ENCODE assay signal across 9 cellular contexts in the genomic region with DNA sequence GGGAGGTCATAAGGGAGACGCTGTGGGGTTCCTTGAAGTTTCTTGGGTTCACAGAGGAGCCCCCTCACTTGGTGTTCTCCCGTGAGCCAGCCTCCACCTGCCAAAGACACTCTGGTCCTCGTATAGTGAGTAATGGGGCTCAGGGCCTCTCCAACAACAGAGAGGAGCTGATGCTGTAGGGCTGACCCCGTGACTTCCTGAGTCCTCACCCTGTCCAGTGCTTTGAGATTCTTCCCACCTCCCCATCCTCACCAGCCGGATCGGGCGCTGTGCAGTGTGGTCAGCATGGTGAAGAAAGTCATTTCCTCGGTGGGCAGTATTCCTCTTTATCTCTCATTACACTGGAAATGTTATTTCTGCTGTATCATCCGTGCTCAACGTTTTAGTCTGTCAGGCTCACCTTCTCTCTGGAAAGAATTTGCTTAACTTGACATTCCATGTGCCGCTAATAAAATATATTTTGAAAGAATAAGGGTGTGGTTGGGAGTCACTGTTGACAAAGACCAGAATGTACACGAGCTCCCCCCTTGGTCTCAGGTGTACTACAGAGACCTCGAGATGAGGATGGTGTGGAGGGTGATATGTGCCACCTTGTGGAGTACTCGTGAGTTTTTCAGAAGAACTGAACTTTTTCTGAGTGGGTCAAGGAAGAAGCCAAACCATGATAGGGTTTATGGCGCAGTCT. TPM values are rescaled to one million over a fixed set of nuclear protein-coding genes. Genes with fewer than 3 reads are reported as not detected.
A peak's percentile ranks its signal among the peaks of the same experiment; 100 is the strongest.
DNase-seq lines count a peak whose midpoint lies in the region; ATAC-seq and TF ChIP-seq lines count a peak whose summit lies in the region.
"Had no signal": no experiment of that assay in that cellular context is flagged by ENCODE, and none has a peak within 500 bp of the region (broad histone marks: within the 10 kb centered on the region; RNA-seq: fewer than 3 reads in every experiment).

No MANE protein-coding gene starts in this region.

- H3K4me1 ChIP-seq in OCI-LY3 (ENCODE audit: low read length) (peaks cover 4% of the 10 kb centered on the region), endodermal cell (ENCODE audit: control insufficient read depth, insufficient read depth, low read length) (peaks cover 17% of the 10 kb centered on the region)

- no peak for DNase-seq in activated naive CD8-positive, alpha-beta T cell treated with anti-CD3 and anti-CD28 coated beads for 36 hours
- no peak for DNase-seq in endodermal cell
- no peak for DNase-seq in NCI-H1694 treated with DMSO at 0.1 percent for 48 hours (lab: John Stamatoyannopoulos, UW)

- peak; percentile 70 for TF ChIP-seq CTCF in OCI-LY3 (IDR thresholded peaks at IDR 0.05; ENCODE audit: low read depth, low read length)
- peak; percentile 59 for TF ChIP-seq CTCF in endodermal cell (conservative IDR thresholded peaks at IDR 0.05)

- no peak overlapping the region for H3K4me3 ChIP-seq in OCI-LY3 (ENCODE audit: low read length)
- H3K4me3 ChIP-seq in endodermal cell (ENCODE audit: low read length), result no peak overlapping the region

- H4K20me1 ChIP-seq in OCI-LY3 (ENCODE audit: insufficient read depth, low read length), result no peaks in the 10 kb centered on the region

- peaks cover 13% of the 10 kb centered on the region for H3K4me1 Mint-ChIP-seq in activated naive CD8-positive, alpha-beta T cell (ENCODE audit: low read depth)
- H3K4me1 Mint-ChIP-seq in activated naive CD8-positive, alpha-beta T cell treated with anti-CD3 and anti-CD28 coated beads for 36 hours, result peaks cover 13% of the 10 kb centered on the region
- peaks cover 29% of the 10 kb centered on the region for H3K4me1 Mint-ChIP-seq in endodermal cell

- no peak overlapping the region for H2AFZ ChIP-seq in OCI-LY3 (ENCODE audit: low read depth, low read length)

- H3K27ac ChIP-seq in OCI-LY3 (ENCODE audit: low read length) (no peak overlapping the region), endodermal cell (ENCODE audit: low read depth, low read length) (no peak overlapping the region)

- H3K4me2 ChIP-seq in OCI-LY3 (ENCODE audit: low read length), result no peak overlapping the region

- H3K79me2 ChIP-seq in OCI-LY3 (ENCODE audit: low read length), result no peaks in the 10 kb centered on the region

- H3K9me3 ChIP-seq in OCI-LY3 (ENCODE audit: insufficient read depth, low read length) (no peaks in the 10 kb centered on the region), endodermal cell (ENCODE audit: control insufficient read depth, low read length) (no peaks in the 10 kb centered on the region)

- no peaks in the 10 kb centered on the region for H3K9me3 Mint-ChIP-seq in activated naive CD8-positive, alpha-beta T cell (ENCODE audit: low read depth)
- no peaks in the 10 kb centered on the region for H3K9me3 Mint-ChIP-seq in activated naive CD8-positive, alpha-beta T cell treated with anti-CD3 and anti-CD28 coated beads for 36 hours
- H3K9me3 Mint-ChIP-seq in endodermal cell, result no peaks in the 10 kb centered on the region
- H3K9me3 Mint-ChIP-seq: T-helper 1 cell treated with Interleukin-12 subunit alpha and Interleukin-12 subunit beta and Interleukin-4 antibody, amounts not matched to agents 30 μg/mL and 1 μg/mL, for 36 hours had no signal

- H3K36me3 ChIP-seq in OCI-LY3 (replicated peaks; ENCODE audit: low read depth, low read length) (no peaks in the 10 kb centered on the region), endodermal cell (ENCODE audit: control insufficient read depth, insufficient read depth, low read length) (no peaks in the 10 kb centered on the region)

- WGBS in endodermal cell (ENCODE audit: insufficient coverage in 1 of 2, insufficient read length in 1 of 2), 2 experiments, result 95% methylated on average over 9 to 15 of the region's 15 CpGs

- peak overlapping the region; percentile 46 for H3K27ac Mint-ChIP-seq in activated naive CD8-positive, alpha-beta T cell
- no peak overlapping the region for H3K27ac Mint-ChIP-seq in activated naive CD8-positive, alpha-beta T cell treated with anti-CD3 and anti-CD28 coated beads for 36 hours
- H3K27ac Mint-ChIP-seq in endodermal cell, result no peak overlapping the region
- H3K27ac Mint-ChIP-seq: T-helper 1 cell treated with Interleukin-12 subunit alpha and Interleukin-12 subunit beta and Interleukin-4 antibody, amounts not matched to agents 30 μg/mL and 1 μg/mL, for 36 hours had no signal

- no peak for ATAC-seq in HG03196 (IDR thresholded peaks at IDR 0.05; ENCODE audit: unreplicated experiment)
- no peak for ATAC-seq in HG03139 (IDR thresholded peaks at IDR 0.05; ENCODE audit: unreplicated experiment)
- no peak for ATAC-seq in GM19452 (IDR thresholded peaks at IDR 0.05; ENCODE audit: unreplicated experiment)

- H3K27me3 ChIP-seq in OCI-LY3 (ENCODE audit: low read depth, low read length) (no peaks in the 10 kb centered on the region), endodermal cell (ENCODE audit: control insufficient read depth, insufficient read depth, low read length, poor library complexity, severe bottlenecking) (no peaks in the 10 kb centered on the region)

- H3K36me3 Mint-ChIP-seq in activated naive CD8-positive, alpha-beta T cell, result no peaks in the 10 kb centered on the region
- no peaks in the 10 kb centered on the region for H3K36me3 Mint-ChIP-seq in activated naive CD8-positive, alpha-beta T cell treated with anti-CD3 and anti-CD28 coated beads for 36 hours
- peaks cover 7% of the 10 kb centered on the region for H3K36me3 Mint-ChIP-seq in endodermal cell (ENCODE audit: low read depth)

- no peak overlapping the region for H3K9ac ChIP-seq in OCI-LY3 (ENCODE audit: low read length)
- H3K9ac ChIP-seq in endodermal cell (ENCODE audit: extremely low read depth, low read length, poor library complexity, severe bottlenecking), result no peak overlapping the region

- H3K4me3 Mint-ChIP-seq in activated naive CD8-positive, alpha-beta T cell, result no peak overlapping the region
- H3K4me3 Mint-ChIP-seq in activated naive CD8-positive, alpha-beta T cell treated with anti-CD3 and anti-CD28 coated beads for 36 hours, result no peak overlapping the region
- no peak overlapping the region for H3K4me3 Mint-ChIP-seq in endodermal cell
- H3K4me3 Mint-ChIP-seq: T-helper 1 cell treated with Interleukin-12 subunit alpha and Interleukin-12 subunit beta and Interleukin-4 antibody, amounts not matched to agents 30 μg/mL and 1 μg/mL, for 36 hours had no signal

- no peaks in the 10 kb centered on the region for H3K27me3 Mint-ChIP-seq in activated naive CD8-positive, alpha-beta T cell
- no peaks in the 10 kb centered on the region for H3K27me3 Mint-ChIP-seq in activated naive CD8-positive, alpha-beta T cell treated with anti-CD3 and anti-CD28 coated beads for 36 hours
- H3K27me3 Mint-ChIP-seq in endodermal cell (ENCODE audit: insufficient read depth), result no peaks in the 10 kb centered on the region

RNA-seq across cellular contexts. Expression of a gene that starts 25.7 kb away (rescaled TPM):
- total RNA-seq in activated naive CD8-positive, alpha-beta T cell treated with anti-CD3 and anti-CD28 coated beads for 36 hours, result not detected
- total RNA-seq in endodermal cell, result not detected
- polyA plus RNA-seq in endodermal cell (2013, experiment 1 of 2), result not detected
- polyA plus RNA-seq in endodermal cell (2013, experiment 2 of 2), result not detected

RNA-seq across cellular contexts. Expression of a gene that starts 55.8 kb away (rescaled TPM):
- 10 to 100 TPM; 11.1 to 11.9 TPM for total RNA-seq in activated naive CD8-positive, alpha-beta T cell treated with anti-CD3 and anti-CD28 coated beads for 36 hours
- total RNA-seq in endodermal cell, result 10 to 100 TPM; 39.8 to 61.8 TPM
- 43.0 TPM for polyA plus RNA-seq in endodermal cell (2013, experiment 1 of 2)
- 38.4 TPM for polyA plus RNA-seq in endodermal cell (2013, experiment 2 of 2)
